In genomic region chr14:59328410-59328809, GRCh38 we compare ENCODE assay signal across 2 cellular contexts.
A peak's percentile ranks its signal among the peaks of the same experiment; 100 is the strongest.
TF ChIP-seq lines count a peak whose summit lies in the region.

No MANE protein-coding gene starts in this region.

TF ChIP-seq in IMR-90, 13 proteins besides CTCF, POLR2A, EP300 and RAD21:
- TF ChIP-seq MAFK (IDR thresholded peaks at IDR 0.05; ENCODE audit: low read depth, low read length) (no peak), CEBPB (IDR thresholded peaks at IDR 0.05; ENCODE audit: low read depth, low read length) (peak; percentile 73)

TF ChIP-seq in HepG2, 621 proteins besides CTCF, POLR2A, EP300 and RAD21:
- TF ChIP-seq CEBPB (IDR thresholded peaks at IDR 0.05; ENCODE audit: borderline replicate concordance, low read depth, low read length) (peak; percentile 33; the same call in 1 of the 2 replicates), ZNF430 (CRISPR knock-in tag; IDR thresholded peaks at IDR 0.05) (no peak)
